ENCODE assay signal across 16 cellular contexts in the genomic region with DNA sequence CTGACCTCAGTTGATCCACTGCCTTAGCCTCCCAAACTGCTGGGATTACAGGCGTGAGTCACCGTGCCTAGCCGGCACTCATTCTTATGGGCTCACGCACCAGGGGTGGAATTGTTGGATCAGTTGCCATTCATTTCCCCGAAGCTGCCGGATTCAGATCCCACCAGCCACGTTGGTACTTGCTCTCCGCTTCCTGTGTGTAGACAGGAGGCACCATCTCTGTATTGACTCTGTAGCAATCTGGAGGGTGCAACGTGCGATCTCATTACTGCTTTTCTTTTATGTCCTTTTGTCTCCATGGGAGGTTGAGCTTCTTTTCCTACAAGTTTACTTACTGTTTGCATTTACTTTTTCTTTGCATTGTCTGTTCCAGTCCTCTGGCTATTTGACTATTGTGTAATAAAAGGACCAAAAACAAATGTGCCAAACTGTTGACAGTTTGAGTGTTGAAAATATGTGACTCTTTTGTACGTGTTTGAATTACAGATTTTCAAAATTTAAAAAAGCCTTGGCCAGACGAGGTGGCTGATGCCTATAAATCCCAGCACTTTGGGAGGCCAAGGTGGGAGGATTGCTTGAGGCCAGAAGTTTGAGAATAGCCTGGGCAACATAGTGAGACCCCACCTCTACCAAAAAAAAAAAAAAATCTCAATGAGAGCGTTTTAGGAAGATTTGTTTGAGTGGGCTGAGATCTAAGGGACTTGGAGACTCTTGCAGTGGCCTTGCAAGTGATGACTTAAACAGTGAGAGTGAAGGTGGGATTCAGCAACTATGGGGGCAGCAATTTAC. TPM values are rescaled to one million over a fixed set of nuclear protein-coding genes. Genes with fewer than 3 reads are reported as not detected.
DNase-seq lines count a peak whose midpoint lies in the region; ATAC-seq, FAIRE-seq and TF ChIP-seq lines count a peak whose summit lies in the region.
"Had no signal": no experiment of that assay in that cellular context is flagged by ENCODE, and none has a peak within 500 bp of the region (broad histone marks: within the 10 kb centered on the region; RNA-seq: fewer than 3 reads in every experiment).

No MANE protein-coding gene starts in this region.

- H3K27ac ChIP-seq in BLaER1 = no peak overlapping the region

- H3K36me3 Mint-ChIP-seq in naive B cell = no peaks in the 10 kb centered on the region
- no peaks in the 10 kb centered on the region for H3K36me3 Mint-ChIP-seq in activated naive CD4-positive, alpha-beta T cell treated with anti-CD3 and anti-CD28 coated beads for 36 hours (ENCODE audit: low read depth)

- H3K27ac Mint-ChIP-seq in naive B cell = peak overlapping the region in 4 of 6 donors; percentile 4 to 81 (median 55)
- H3K27ac Mint-ChIP-seq in activated naive CD4-positive, alpha-beta T cell treated with anti-CD3 and anti-CD28 coated beads for 36 hours = no peak overlapping the region
- H3K27ac Mint-ChIP-seq: activated CD4-positive, alpha-beta memory T cell treated with anti-CD3 and anti-CD28 coated beads, Interleukin-2, amount 10 ng/mL, durations not matched to agents 7 days and 5 days; GM23338 had no signal

- no peaks in the 10 kb centered on the region for H3K9me3 ChIP-seq in BLaER1
- no peaks in the 10 kb centered on the region for H3K9me3 ChIP-seq in MG63

- no peak for FAIRE-seq in H54 (lab: Jason Lieb, UNC)
- FAIRE-seq: GM12878 had no signal

- CTCF ChIA-PET in activated naive CD4-positive, alpha-beta T cell treated with anti-CD3 and anti-CD28 coated beads for 36 hours (lab: Charles Lee) = no interaction called here

- ATAC-seq in naive B cell (ENCODE audit: low read depth in 2 of 2) = no peak
- ATAC-seq in HG02840 (IDR thresholded peaks at IDR 0.05; ENCODE audit: low FRiP score, unreplicated experiment) = no peak
- ATAC-seq: GM12878, GM23338 had no signal

- TF ChIP-seq POLR2A in H54 (IDR thresholded peaks at IDR 0.05; ENCODE audit: low read depth, low read length) = no peak

- no peak for TF ChIP-seq CTCF in epithelial cell of esophagus (IDR thresholded peaks at IDR 0.05; ENCODE audit: insufficient read depth, low read depth, low read length, missing control alignments)

- H3K27me3 Mint-ChIP-seq in naive B cell = no peaks in the 10 kb centered on the region
- no peaks in the 10 kb centered on the region for H3K27me3 Mint-ChIP-seq in activated naive CD4-positive, alpha-beta T cell treated with anti-CD3 and anti-CD28 coated beads for 36 hours (ENCODE audit: low read depth)
- H3K27me3 Mint-ChIP-seq: activated CD4-positive, alpha-beta memory T cell treated with anti-CD3 and anti-CD28 coated beads, Interleukin-2, amount 10 ng/mL, durations not matched to agents 7 days and 5 days; central memory CD8-positive, alpha-beta T cell had no signal

- peak overlapping the region in 2 of 8 donors; percentile 1 to 40 for H3K4me3 Mint-ChIP-seq in naive B cell
- H3K4me3 Mint-ChIP-seq in activated naive CD4-positive, alpha-beta T cell treated with anti-CD3 and anti-CD28 coated beads for 36 hours = no peak overlapping the region
- H3K4me3 Mint-ChIP-seq: activated CD4-positive, alpha-beta memory T cell treated with anti-CD3 and anti-CD28 coated beads, Interleukin-2, amount 10 ng/mL, durations not matched to agents 7 days and 5 days; central memory CD8-positive, alpha-beta T cell; GM23338 had no signal

- DNase-seq in MG63 = peak; percentile 35
- peak; percentile 94 for DNase-seq in epithelial cell of esophagus (ENCODE audit: low read depth)
- DNase-seq in naive B cell = no peak
- DNase-seq in H54 (ENCODE audit: insufficient read length, low spot score) = no peak
- no peak for DNase-seq in effector CD8-positive, alpha-beta T cell (lab: John Stamatoyannopoulos, UW)
- no peak for DNase-seq in activated naive CD4-positive, alpha-beta T cell treated with anti-CD3 and anti-CD28 coated beads for 36 hours
- DNase-seq: activated CD4-positive, alpha-beta memory T cell treated with anti-CD3 and anti-CD28 coated beads, Interleukin-2, amount 10 ng/mL, durations not matched to agents 7 days and 5 days; COR-L47; NCI-H2081; NCI-H774 had no signal

- H3K4me3 ChIP-seq in BLaER1 = no peak overlapping the region
- no peak overlapping the region for H3K4me3 ChIP-seq in MG63
- H3K4me3 ChIP-seq in epithelial cell of esophagus (ENCODE audit: low read length) = no peak overlapping the region
- H3K4me3 ChIP-seq: GM12878, GM23338 had no signal

- peak overlapping the region; percentile 73 for H3K4me2 ChIP-seq in BLaER1
- H3K4me2 ChIP-seq: GM23338 had no signal

- peaks cover 54% of the 10 kb centered on the region for H4K20me1 ChIP-seq in BLaER1

- no peak overlapping the region for H3K9ac ChIP-seq in BLaER1

- H3K27me3 ChIP-seq in BLaER1 = no peaks in the 10 kb centered on the region
- no peaks in the 10 kb centered on the region for H3K27me3 ChIP-seq in MG63

- peaks cover 15 to 30% (median 15%) of the 10 kb centered on the region in 3 donors for H3K4me1 Mint-ChIP-seq in naive B cell
- H3K4me1 Mint-ChIP-seq in activated naive CD4-positive, alpha-beta T cell treated with anti-CD3 and anti-CD28 coated beads for 36 hours (ENCODE audit: low read depth) = peaks cover 6% of the 10 kb centered on the region
- H3K4me1 Mint-ChIP-seq: GM23338 had no signal

- H3K4me1 ChIP-seq in BLaER1 = peaks cover 26% of the 10 kb centered on the region

- H3K36me3 ChIP-seq in BLaER1 (no peaks in the 10 kb centered on the region), MG63 (no peaks in the 10 kb centered on the region; the same call in 1 of the 2 replicates)

- intact Hi-C loops in activated naive CD4-positive, alpha-beta T cell treated with anti-CD3 and anti-CD28 coated beads for 36 hours (cut with micrococcal nuclease) = no loop called here

- no peaks in the 10 kb centered on the region for H3K9me3 Mint-ChIP-seq in naive B cell
- no peaks in the 10 kb centered on the region for H3K9me3 Mint-ChIP-seq in activated naive CD4-positive, alpha-beta T cell treated with anti-CD3 and anti-CD28 coated beads for 36 hours
- H3K9me3 Mint-ChIP-seq: activated CD4-positive, alpha-beta memory T cell treated with anti-CD3 and anti-CD28 coated beads, Interleukin-2, amount 10 ng/mL, durations not matched to agents 7 days and 5 days; central memory CD8-positive, alpha-beta T cell; GM23338; immature natural killer cell had no signal

RNA-seq across cellular contexts. Expression of a gene that starts 39.1 kb away (rescaled TPM):
- total RNA-seq in MG63 (2014; rRNA removed; shearing (Covaris generic); ENCODE audit: low replicate concordance) = 6.4 and 11.4 TPM in 2 replicates
- polyA plus RNA-seq in naive B cell (ENCODE audit: low read depth in 6 of 6) = 1 to 10 TPM in 3 of 6 donors, under 1 TPM in 2, not detected in 1; 0.61 to 2.2 (median 1.2) TPM
- total RNA-seq in activated naive CD4-positive, alpha-beta T cell treated with anti-CD3 and anti-CD28 coated beads for 36 hours = 1 to 10 TPM; 4.8 to 5.0 TPM

Comparison
In these comparisons a context has a peak if more than half of its experiments do, and no peak if none do; other contexts are left out.
1. DNase-seq: peak in MG63 (single experiment) and epithelial cell of esophagus (single experiment); none in naive B cell (single experiment), H54 (single experiment), effector CD8-positive, alpha-beta T cell (single experiment) and activated naive CD4-positive, alpha-beta T cell treated with anti-CD3 and anti-CD28 coated beads for 36 hours (single experiment).